ENCODE assay signal across 8 cellular contexts in genomic region chr10:96743988-96744585, GRCh38. TPM values are rescaled to one million over a fixed set of nuclear protein-coding genes. Genes with fewer than 3 reads are reported as not detected.
DNase-seq lines count a peak whose midpoint lies in the region; ATAC-seq, FAIRE-seq and TF ChIP-seq lines count a peak whose summit lies in the region.

No MANE protein-coding gene starts in this region.

- H3K4me1 ChIP-seq in RWPE2 (ENCODE audit: insufficient read depth, poor library complexity, severe bottlenecking) (no peaks in the 10 kb centered on the region), heart right ventricle (peaks cover 0 to 43% (median 0%) of the 10 kb centered on the region in 9 donors), uterus (no peaks in the 10 kb centered on the region)

- DNase-seq in RWPE2 (ENCODE audit: low spot score) (no peak), heart right ventricle (no peak), retina (no peak), HTR-8/SVneo (ENCODE audit: insufficient read length, low spot score) (no peak), uterus (no peak)

- TF ChIP-seq CTCF in 22Rv1 (IDR thresholded peaks at IDR 0.05) (peak; percentile 24; the same call in 1 of the 2 replicates), GM12874 (IDR thresholded peaks at IDR 0.05; ENCODE audit: insufficient read depth, low read depth, low read length) (0 out of 2 replicates have a peak, but pooled peaks have one; percentile 12), RWPE2 (IDR thresholded peaks at IDR 0.05; ENCODE audit: poor library complexity, severe bottlenecking) (peak; percentile 29), heart right ventricle (IDR thresholded peaks at IDR 0.05) (peak in 8 of 9 donors; percentile 8 to 51 (median 30)), uterus (IDR thresholded peaks at IDR 0.05) (no peak)

- H3K27ac ChIP-seq in 22Rv1 = no peak overlapping the region
- H3K27ac ChIP-seq in RWPE2 (ENCODE audit: poor library complexity, severe bottlenecking) = no peak overlapping the region
- H3K27ac ChIP-seq in heart right ventricle = no peak overlapping the region
- H3K27ac ChIP-seq in uterus = no peak overlapping the region

- no peaks in the 10 kb centered on the region for H3K9me3 ChIP-seq in RWPE2 (ENCODE audit: severe bottlenecking)
- H3K9me3 ChIP-seq in heart right ventricle = no peaks in the 10 kb centered on the region
- H3K9me3 ChIP-seq in uterus = no peaks in the 10 kb centered on the region

- TF ChIP-seq POLR2A in uterus (IDR thresholded peaks at IDR 0.05) = no peak

- WGBS in heart right ventricle, 2 donors = 55 to 68% methylated on average over 7 of the region's 7 CpGs

- H3K27me3 ChIP-seq in RWPE2 (ENCODE audit: insufficient read depth, poor library complexity, severe bottlenecking) (no peaks in the 10 kb centered on the region), heart right ventricle (peaks cover 0 to 9% (median 0%) of the 10 kb centered on the region in 7 donors), uterus (no peaks in the 10 kb centered on the region)

- no peak overlapping the region for H3K4me3 ChIP-seq in RWPE2 (ENCODE audit: severe bottlenecking)
- H3K4me3 ChIP-seq in heart right ventricle = no peak overlapping the region
- H3K4me3 ChIP-seq in uterus = no peak overlapping the region

- no peak for FAIRE-seq in HTR-8/SVneo (lab: Jason Lieb, UNC)

- ATAC-seq in RWPE2 (ENCODE audit: low read depth) (no peak), heart right ventricle (peak in 1 of 8 donors; percentile 55), HG02938 (IDR thresholded peaks at IDR 0.05; ENCODE audit: unreplicated experiment) (no peak)

- no peaks in the 10 kb centered on the region for H3K36me3 ChIP-seq in RWPE2 (ENCODE audit: low read depth)
- H3K36me3 ChIP-seq in heart right ventricle = no peaks in the 10 kb centered on the region
- H3K36me3 ChIP-seq in uterus = no peaks in the 10 kb centered on the region

- intact Hi-C loops in heart right ventricle (cut with DNase I) (loop anchor here in 6 of 10 donors (5.0 to 10.0 kb wide), 4 partner anchors 99 to 372 kb away; no protein-coding TSS in a partner anchor), uterus (cut with DNase I; ENCODE audit: low total_unique reads) (no loop called here)

RNA-seq across cellular contexts. Expression of gene PIK3AP1, which starts 23.8 kb away (rescaled TPM):
- total RNA-seq in heart right ventricle = 10 to 100 TPM in 1 of 10 donors, 1 to 10 TPM in 9; 2.4 to 22.1 (median 4.4) TPM
- 1 to 10 TPM; 1.0 to 1.5 TPM for polyA plus RNA-seq in heart right ventricle
- 10 to 100 TPM in 1 of 4 donors, 1 to 10 TPM in 3; 1.7 to 10.6 (median 8.4) TPM for total RNA-seq in uterus

Comparison
In these comparisons a context has a peak if more than half of its experiments do, and no peak if none do; other contexts are left out.
1. CTCF ChIP-seq: peak in 22Rv1 (single experiment), GM12874 (single experiment), RWPE2 (single experiment) and heart right ventricle (8 of 9); none in uterus (0 of 4).